8 cellular contexts compared by ENCODE assay signal in genomic region chr16:72124761-72125634, GRCh38. TPM values are rescaled to one million over a fixed set of nuclear protein-coding genes. Genes with fewer than 3 reads are reported as not detected.
DNase-seq lines count a peak whose midpoint lies in the region; ATAC-seq and TF ChIP-seq lines count a peak whose summit lies in the region.

No MANE protein-coding gene starts in this region.

- H3K4me1 Mint-ChIP-seq in activated B cell treated with CpG ODN at 0.5 μM for 24 hours, result peaks cover 1% of the 10 kb centered on the region

- no peaks in the 10 kb centered on the region for H3K36me3 Mint-ChIP-seq in activated B cell treated with CpG ODN at 0.5 μM for 24 hours (ENCODE audit: low read depth)

- no peak for TF ChIP-seq CTCF in activated B cell treated with CpG ODN at 0.5 μM for 24 hours (IDR thresholded peaks at IDR 0.05)

- CTCF ChIA-PET in activated B cell treated with CpG ODN at 0.5 μM for 24 hours (lab: Charles Lee), result interaction anchor here (0.6 to 4.9 kb wide), 12 partner anchors 9 to 1831 kb away, joined by 3 to 43 read pairs (median 4); partner anchors contain the start of gene PMFBP1

- H3K9me3 Mint-ChIP-seq in activated B cell treated with CpG ODN at 0.5 μM for 24 hours, result no peaks in the 10 kb centered on the region

- peak; percentile 64 for ATAC-seq in HG02588 (IDR thresholded peaks at IDR 0.05; ENCODE audit: unreplicated experiment)
- peak; percentile 61 for ATAC-seq in activated B cell treated with CpG ODN at 0.5 μM for 24 hours (ENCODE audit: low read depth)
- peak; percentile 86 for ATAC-seq in left colon
- no peak for ATAC-seq in HG03139 (IDR thresholded peaks at IDR 0.05; ENCODE audit: unreplicated experiment)

- H3K27ac Mint-ChIP-seq in activated B cell treated with CpG ODN at 0.5 μM for 24 hours, result no peak overlapping the region

- DNase-seq in DMS153 (lab: John Stamatoyannopoulos, UW) (peak; percentile 61), NCI-H2227 (lab: John Stamatoyannopoulos, UW; ENCODE audit: unreplicated experiment) (peak; percentile 64), activated B cell treated with CpG ODN at 0.5 μM for 24 hours (peak; percentile 60), cerebellum (ENCODE audit: low spot score) (peak; percentile 36), left colon (peak; percentile 68 to 73)
- DNase-seq in stimulated activated CD4-positive, alpha-beta T cell treated with anti-CD3 and anti-CD28 coated beads, Interleukin-2, amount 100 ng/mL, for 48 hours, result peak; percentile 56 to 62

- POLR2A ChIA-PET in activated B cell treated with CpG ODN at 0.5 μM for 24 hours (lab: Charles Lee), result no interaction called here

- H3K27me3 Mint-ChIP-seq in activated B cell treated with CpG ODN at 0.5 μM for 24 hours, result no peaks in the 10 kb centered on the region

- intact Hi-C loops in activated B cell treated with CpG ODN at 0.5 μM for 24 hours (cut with micrococcal nuclease) (loop anchor here (2.0 to 10.0 kb wide), 2 partner anchors 114 to 1910 kb away; no protein-coding TSS in a partner anchor), left colon (cut with DNase I, micrococcal nuclease) (no loop called here)

- no peak overlapping the region for H3K4me3 Mint-ChIP-seq in activated B cell treated with CpG ODN at 0.5 μM for 24 hours

RNA-seq across cellular contexts. Expression of gene DHX38, which starts 31.4 kb away (rescaled TPM):
- 107 and 118 TPM in 2 replicates for total RNA-seq in activated B cell treated with CpG ODN at 0.5 μM for 24 hours
- 33.8 TPM for total RNA-seq in cerebellum
- 10 to 100 TPM; 52.0 to 61.5 TPM for total RNA-seq in left colon

RNA-seq across cellular contexts. Expression of gene TXNL4B, which starts 31.6 kb away (rescaled TPM):
- total RNA-seq in activated B cell treated with CpG ODN at 0.5 μM for 24 hours (13.1 and 13.8 TPM in 2 replicates), cerebellum (9.2 TPM), left colon (10 to 100 TPM in 1 of 2 donors, 1 to 10 TPM in 1; 8.8 to 10.4 TPM)

RNA-seq across cellular contexts. Expression of gene PMFBP1, which starts 47.0 kb away (rescaled TPM):
- total RNA-seq in activated B cell treated with CpG ODN at 0.5 μM for 24 hours (5.7 and 5.9 TPM in 2 replicates), cerebellum (0.82 TPM), left colon (1 to 10 TPM; 6.4 to 7.4 TPM)
